ENCODE assay signal across 9 cellular contexts in the genomic region with DNA sequence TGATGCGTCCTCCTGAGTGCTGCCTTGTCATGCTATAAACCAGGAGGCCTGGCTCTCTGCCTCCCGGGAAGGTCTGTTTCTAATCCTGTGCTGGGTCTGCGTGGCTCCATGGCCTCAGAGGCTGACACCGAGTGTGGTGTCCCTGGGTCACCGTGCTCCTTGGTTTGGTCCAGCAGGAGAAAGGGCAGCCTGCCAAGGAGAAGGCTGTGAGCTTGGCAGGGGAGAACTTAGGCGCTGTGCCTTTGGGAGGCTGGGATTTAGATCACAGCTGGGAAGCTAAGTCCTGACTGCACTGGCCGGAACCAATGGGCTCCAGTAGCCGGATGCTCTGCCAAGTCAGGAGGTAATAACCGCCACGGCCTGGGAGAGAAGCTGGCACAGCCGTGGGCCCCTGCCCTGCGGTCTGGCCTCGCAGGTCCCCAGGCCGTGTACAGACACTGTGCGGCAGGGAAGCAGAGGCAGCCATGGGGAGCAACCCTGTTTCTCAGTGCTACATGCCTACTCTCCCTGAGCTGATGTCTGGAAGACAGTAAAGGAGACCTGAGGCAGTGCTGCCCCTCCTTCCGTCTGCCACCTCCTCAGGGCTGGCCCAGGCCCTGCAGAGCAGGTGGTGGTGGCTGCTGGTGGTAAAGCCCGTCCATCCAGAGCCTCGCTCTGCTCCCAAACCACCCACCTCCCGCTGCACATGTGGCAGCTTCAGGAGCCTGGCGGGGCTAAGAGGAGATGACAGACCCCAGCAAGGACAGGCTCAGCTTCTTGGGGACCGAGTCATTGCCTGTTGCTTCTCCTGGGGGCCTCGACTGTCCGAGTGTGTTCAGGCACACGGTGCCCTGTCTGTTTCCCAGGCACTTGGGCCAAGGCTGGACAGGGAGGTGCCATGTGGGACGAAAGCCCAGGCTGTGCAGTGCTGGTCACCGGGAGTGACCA. TPM values are rescaled to one million over a fixed set of nuclear protein-coding genes. Genes with fewer than 3 reads are reported as not detected.
DNase-seq lines count a peak whose midpoint lies in the region; ATAC-seq and TF ChIP-seq lines count a peak whose summit lies in the region.
"Had no signal": no experiment of that assay in that cellular context is flagged by ENCODE, and none has a peak within 500 bp of the region (broad histone marks: within the 10 kb centered on the region; RNA-seq: fewer than 3 reads in every experiment).

No MANE protein-coding gene starts in this region.

- no peak for TF ChIP-seq CTCF in lower leg skin (IDR thresholded peaks at IDR 0.05)
- no peak for TF ChIP-seq CTCF in tibial nerve (IDR thresholded peaks at IDR 0.05)

- H3K9me3 ChIP-seq in duodenal mucosa (ENCODE audit: control insufficient read depth in 1 of 2, low read length in 2 of 2) (no peaks in the 10 kb centered on the region), tibial nerve (no peaks in the 10 kb centered on the region)

- no peak overlapping the region for H3K27ac Mint-ChIP-seq in stimulated activated effector memory CD8-positive, alpha-beta T cell treated with anti-CD3 and anti-CD28 coated beads, Interleukin-12 subunit alpha, Interleukin-12 subunit beta, amount 100 ng/mL, for 72 hours

- peaks cover 5 to 20% of the 10 kb centered on the region in 2 donors for H3K4me1 ChIP-seq in duodenal mucosa (ENCODE audit: control insufficient read depth in 1 of 2, insufficient read depth in 2 of 2, low read length in 2 of 2)
- peaks cover 0 to 47% (median 9%) of the 10 kb centered on the region in 4 donors for H3K4me1 ChIP-seq in tibial nerve

- 57 to 73% methylated on average over 21 to 25 of the region's 26 CpGs for WGBS in lower leg skin, 2 donors
- 57 to 58% methylated on average over 17 to 25 of the region's 26 CpGs for WGBS in tibial nerve, 2 donors

- DNase-seq in M059J (ENCODE audit: low read depth) = peak; percentile 40
- peak; percentile 80 to 94 for DNase-seq in lower leg skin (ENCODE audit: low spot score in 2 of 2)
- DNase-seq in tibial nerve (ENCODE audit: low spot score in 2 of 2) = peak; percentile 86 to 93
- DNase-seq in stimulated activated effector memory CD8-positive, alpha-beta T cell treated with anti-CD3 and anti-CD28 coated beads, Interleukin-12 subunit alpha, Interleukin-12 subunit beta, amount 100 ng/mL, for 72 hours (ENCODE audit: low spot score in 2 of 2) = no peak
- DNase-seq in ACHN = no peak
- DNase-seq in activated T-cell treated with anti-CD3 and anti-CD28 coated beads for 4 hours = no peak

- no peak for ATAC-seq in stimulated activated effector memory CD8-positive, alpha-beta T cell treated with anti-CD3 and anti-CD28 coated beads, Interleukin-12 subunit alpha, Interleukin-12 subunit beta, amount 100 ng/mL, for 72 hours
- no peak for ATAC-seq in GM21528 (IDR thresholded peaks at IDR 0.05; ENCODE audit: low FRiP score, unreplicated experiment)

- TF ChIP-seq EP300 in tibial nerve (IDR thresholded peaks at IDR 0.05) = peak in 1 of 2 donors; percentile 76

- no peak overlapping the region for H3K9ac ChIP-seq in duodenal mucosa (ENCODE audit: low read depth in 1 of 2, low read length in 2 of 2)

- H3K36me3 ChIP-seq in duodenal mucosa (ENCODE audit: control insufficient read depth in 1 of 2, insufficient read depth in 2 of 2, low read length in 2 of 2) = no peaks in the 10 kb centered on the region
- H3K36me3 ChIP-seq in tibial nerve = no peaks in the 10 kb centered on the region

- H3K4me3 ChIP-seq in duodenal mucosa (ENCODE audit: low read depth in 1 of 2, low read length in 2 of 2) = no peak overlapping the region
- no peak overlapping the region for H3K4me3 ChIP-seq in lower leg skin (ENCODE audit: low read depth, poor library complexity, severe bottlenecking)
- H3K4me3 ChIP-seq in tibial nerve = no peak overlapping the region
- H3K4me3 ChIP-seq: lung had no signal

- intact Hi-C loops in lower leg skin (cut with DNase I; ENCODE audit: low total_unique reads) = no loop called here

- in situ Hi-C loops in ACHN (cut with HindIII; ENCODE audit: low pct_ligation_motif_present, low pct_unique_long_range_greater_than_20kb, low sequenced_read_pairs) = no loop called here

- H3K4me1 Mint-ChIP-seq in stimulated activated effector memory CD8-positive, alpha-beta T cell treated with anti-CD3 and anti-CD28 coated beads, Interleukin-12 subunit alpha, Interleukin-12 subunit beta, amount 100 ng/mL, for 72 hours = no peaks in the 10 kb centered on the region

- peak overlapping the region; percentile 30 for H3K27ac ChIP-seq in duodenal mucosa (ENCODE audit: low read depth, low read length)
- H3K27ac ChIP-seq in tibial nerve = peak overlapping the region in 3 of 4 donors; percentile 50 to 88 (median 70)

- peaks cover 0 to 3% of the 10 kb centered on the region in 2 donors for H3K27me3 ChIP-seq in duodenal mucosa (ENCODE audit: control insufficient read depth in 1 of 2, insufficient read depth in 2 of 2, low read length in 2 of 2)
- peaks cover 0 to 3% of the 10 kb centered on the region in 2 donors for H3K27me3 ChIP-seq in tibial nerve

- H3K36me3 Mint-ChIP-seq in stimulated activated effector memory CD8-positive, alpha-beta T cell treated with anti-CD3 and anti-CD28 coated beads, Interleukin-12 subunit alpha, Interleukin-12 subunit beta, amount 100 ng/mL, for 72 hours = no peaks in the 10 kb centered on the region

- H3K9me3 Mint-ChIP-seq in stimulated activated effector memory CD8-positive, alpha-beta T cell treated with anti-CD3 and anti-CD28 coated beads, Interleukin-12 subunit alpha, Interleukin-12 subunit beta, amount 100 ng/mL, for 72 hours = no peaks in the 10 kb centered on the region

- TF ChIP-seq POLR2A in lower leg skin (IDR thresholded peaks at IDR 0.05) (no peak), tibial nerve (IDR thresholded peaks at IDR 0.05) (no peak)

- H3K4me3 Mint-ChIP-seq in stimulated activated effector memory CD8-positive, alpha-beta T cell treated with anti-CD3 and anti-CD28 coated beads, Interleukin-12 subunit alpha, Interleukin-12 subunit beta, amount 100 ng/mL, for 72 hours = no peak overlapping the region

RNA-seq across cellular contexts. Expression of a gene that starts 44.9 kb away (rescaled TPM):
- total RNA-seq in M059J (2014; rRNA removed; shearing (Covaris generic)) = 0.05 and 0.10 TPM in 2 replicates
- total RNA-seq in lower leg skin (1 to 10 TPM in 1 of 4 donors, under 1 TPM in 2, not detected in 1; 0.13 to 1.4 (median 0.13) TPM), tibial nerve (10 to 100 TPM in 1 of 4 donors, 1 to 10 TPM in 3; 3.3 to 17.7 (median 4.1) TPM)

Comparison
In these comparisons a context has a peak if more than half of its experiments do, and no peak if none do; other contexts are left out.
1. DNase-seq: peak in M059J (single experiment), lower leg skin (2 of 2) and tibial nerve (2 of 2); none in stimulated activated effector memory CD8-positive, alpha-beta T cell treated with anti-CD3 and anti-CD28 coated beads, Interleukin-12 subunit alpha, Interleukin-12 subunit beta, amount 100 ng/mL, for 72 hours (0 of 2), ACHN (single experiment) and activated T-cell treated with anti-CD3 and anti-CD28 coated beads for 4 hours (single experiment).